Comparison of ENCODE assay signal across 1 cellular context in genomic region chr20:653110-653589, GRCh38.
TF ChIP-seq lines count a peak whose summit lies in the region.

TSS of gene SRXN1 (minus strand) at chr20:653200. CDS start at chr20:653185, 15 bp downstream.

TF ChIP-seq in HepG2, 621 proteins besides CTCF, POLR2A, EP300 and RAD21 (continued from another document and continues in another):
- TF ChIP-seq BCLAF1 (IDR thresholded peaks at IDR 0.05) (no peak), FUBP1 (CRISPR knock-in tag; IDR thresholded peaks at IDR 0.05; ENCODE audit: borderline replicate concordance) (no peak), MYNN (CRISPR knock-in tag; IDR thresholded peaks at IDR 0.05; ENCODE audit: low read depth) (no peak), DMAP1 (CRISPR knock-in tag; IDR thresholded peaks at IDR 0.05) (peak; percentile 70), ZSCAN29 (CRISPR knock-in tag; conservative IDR thresholded peaks at IDR 0.05) (no peak; the same call in 1 of the 2 replicates), SNAPC2 (CRISPR knock-in tag; IDR thresholded peaks at IDR 0.05) (0 out of 2 replicates have a peak, but pooled peaks have one; percentile 20), ZNF136 (CRISPR knock-in tag; IDR thresholded peaks at IDR 0.05; ENCODE audit: low read depth) (0 out of 2 replicates have a peak, but pooled peaks have one; percentile 37), ZNF562 (CRISPR knock-in tag; IDR thresholded peaks at IDR 0.05; ENCODE audit: borderline replicate concordance) (0 out of 2 replicates have a peak, but pooled peaks have one; percentile 40), ZNF281 (CRISPR knock-in tag; IDR thresholded peaks at IDR 0.05; ENCODE audit: borderline replicate concordance) (no peak), HNRNPL (IDR thresholded peaks at IDR 0.05; ENCODE audit: low read depth, low read length) (no peak), ATF7 (IDR thresholded peaks at IDR 0.05) (no peak), ATF7 (CRISPR knock-in tag; IDR thresholded peaks at IDR 0.05) (peak; percentile 20; the same call in 1 of the 2 replicates), ZNF629 (CRISPR knock-in tag; conservative IDR thresholded peaks at IDR 0.05) (no peak), ZNF83 (CRISPR knock-in tag; IDR thresholded peaks at IDR 0.05; ENCODE audit: borderline replicate concordance) (no peak), ZNF563 (CRISPR knock-in tag; IDR thresholded peaks at IDR 0.05) (peak; percentile 98), ZSCAN30 (CRISPR knock-in tag; IDR thresholded peaks at IDR 0.05) (no peak), ZNF33B (CRISPR knock-in tag; IDR thresholded peaks at IDR 0.05) (no peak; the same call in 1 of the 2 replicates), SMARCE1 (IDR thresholded peaks at IDR 0.05; ENCODE audit: borderline replicate concordance) (no peak), ZNF33A (CRISPR knock-in tag; IDR thresholded peaks at IDR 0.05; ENCODE audit: borderline replicate concordance) (no peak), ZNF431 (CRISPR knock-in tag; IDR thresholded peaks at IDR 0.05; ENCODE audit: borderline replicate concordance, low read depth) (peak; percentile 19; the same call in 1 of the 2 replicates), ZNF879 (CRISPR knock-in tag; IDR thresholded peaks at IDR 0.05) (no peak), MXI1 (IDR thresholded peaks at IDR 0.05; ENCODE audit: borderline replicate concordance, low read depth, low read length) (peak; percentile 72), FOXP1 (IDR thresholded peaks at IDR 0.05) (no peak), FOXP1 (CRISPR knock-in tag; IDR thresholded peaks at IDR 0.05) (peak; percentile 43), BRD4 (CRISPR knock-in tag; IDR thresholded peaks at IDR 0.05) (no peak), TEAD2 (CRISPR knock-in tag; IDR thresholded peaks at IDR 0.05) (no peak), ZNF639 (CRISPR knock-in tag; conservative IDR thresholded peaks at IDR 0.05) (peak; percentile 47), SKI (IDR thresholded peaks at IDR 0.05; ENCODE audit: partially characterized antibody) (peak; percentile 93), ZNF713 (CRISPR knock-in tag; IDR thresholded peaks at IDR 0.05) (no peak), TBL1XR1 (IDR thresholded peaks at IDR 0.05; ENCODE audit: borderline replicate concordance, low read length, partially characterized antibody) (peak; percentile 32), NKX3-1 (CRISPR knock-in tag; IDR thresholded peaks at IDR 0.05) (no peak)
- TF ChIP-seq, protein P1, sequence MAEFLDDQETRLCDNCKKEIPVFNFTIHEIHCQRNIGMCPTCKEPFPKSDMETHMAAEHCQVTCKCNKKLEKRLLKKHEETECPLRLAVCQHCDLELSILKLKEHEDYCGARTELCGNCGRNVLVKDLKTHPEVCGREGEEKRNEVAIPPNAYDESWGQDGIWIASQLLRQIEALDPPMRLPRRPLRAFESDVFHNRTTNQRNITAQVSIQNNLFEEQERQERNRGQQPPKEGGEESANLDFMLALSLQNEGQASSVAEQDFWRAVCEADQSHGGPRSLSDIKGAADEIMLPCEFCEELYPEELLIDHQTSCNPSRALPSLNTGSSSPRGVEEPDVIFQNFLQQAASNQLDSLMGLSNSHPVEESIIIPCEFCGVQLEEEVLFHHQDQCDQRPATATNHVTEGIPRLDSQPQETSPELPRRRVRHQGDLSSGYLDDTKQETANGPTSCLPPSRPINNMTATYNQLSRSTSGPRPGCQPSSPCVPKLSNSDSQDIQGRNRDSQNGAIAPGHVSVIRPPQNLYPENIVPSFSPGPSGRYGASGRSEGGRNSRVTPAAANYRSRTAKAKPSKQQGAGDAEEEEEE (CRISPR knock-in tag; IDR thresholded peaks at IDR 0.05; ENCODE audit: borderline replicate concordance), result no peak
- TF ChIP-seq, protein P2, sequence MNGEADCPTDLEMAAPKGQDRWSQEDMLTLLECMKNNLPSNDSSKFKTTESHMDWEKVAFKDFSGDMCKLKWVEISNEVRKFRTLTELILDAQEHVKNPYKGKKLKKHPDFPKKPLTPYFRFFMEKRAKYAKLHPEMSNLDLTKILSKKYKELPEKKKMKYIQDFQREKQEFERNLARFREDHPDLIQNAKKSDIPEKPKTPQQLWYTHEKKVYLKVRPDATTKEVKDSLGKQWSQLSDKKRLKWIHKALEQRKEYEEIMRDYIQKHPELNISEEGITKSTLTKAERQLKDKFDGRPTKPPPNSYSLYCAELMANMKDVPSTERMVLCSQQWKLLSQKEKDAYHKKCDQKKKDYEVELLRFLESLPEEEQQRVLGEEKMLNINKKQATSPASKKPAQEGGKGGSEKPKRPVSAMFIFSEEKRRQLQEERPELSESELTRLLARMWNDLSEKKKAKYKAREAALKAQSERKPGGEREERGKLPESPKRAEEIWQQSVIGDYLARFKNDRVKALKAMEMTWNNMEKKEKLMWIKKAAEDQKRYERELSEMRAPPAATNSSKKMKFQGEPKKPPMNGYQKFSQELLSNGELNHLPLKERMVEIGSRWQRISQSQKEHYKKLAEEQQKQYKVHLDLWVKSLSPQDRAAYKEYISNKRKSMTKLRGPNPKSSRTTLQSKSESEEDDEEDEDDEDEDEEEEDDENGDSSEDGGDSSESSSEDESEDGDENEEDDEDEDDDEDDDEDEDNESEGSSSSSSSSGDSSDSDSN (CRISPR knock-in tag; IDR thresholded peaks at IDR 0.05), result peak; percentile 99
- TF ChIP-seq, protein P3, sequence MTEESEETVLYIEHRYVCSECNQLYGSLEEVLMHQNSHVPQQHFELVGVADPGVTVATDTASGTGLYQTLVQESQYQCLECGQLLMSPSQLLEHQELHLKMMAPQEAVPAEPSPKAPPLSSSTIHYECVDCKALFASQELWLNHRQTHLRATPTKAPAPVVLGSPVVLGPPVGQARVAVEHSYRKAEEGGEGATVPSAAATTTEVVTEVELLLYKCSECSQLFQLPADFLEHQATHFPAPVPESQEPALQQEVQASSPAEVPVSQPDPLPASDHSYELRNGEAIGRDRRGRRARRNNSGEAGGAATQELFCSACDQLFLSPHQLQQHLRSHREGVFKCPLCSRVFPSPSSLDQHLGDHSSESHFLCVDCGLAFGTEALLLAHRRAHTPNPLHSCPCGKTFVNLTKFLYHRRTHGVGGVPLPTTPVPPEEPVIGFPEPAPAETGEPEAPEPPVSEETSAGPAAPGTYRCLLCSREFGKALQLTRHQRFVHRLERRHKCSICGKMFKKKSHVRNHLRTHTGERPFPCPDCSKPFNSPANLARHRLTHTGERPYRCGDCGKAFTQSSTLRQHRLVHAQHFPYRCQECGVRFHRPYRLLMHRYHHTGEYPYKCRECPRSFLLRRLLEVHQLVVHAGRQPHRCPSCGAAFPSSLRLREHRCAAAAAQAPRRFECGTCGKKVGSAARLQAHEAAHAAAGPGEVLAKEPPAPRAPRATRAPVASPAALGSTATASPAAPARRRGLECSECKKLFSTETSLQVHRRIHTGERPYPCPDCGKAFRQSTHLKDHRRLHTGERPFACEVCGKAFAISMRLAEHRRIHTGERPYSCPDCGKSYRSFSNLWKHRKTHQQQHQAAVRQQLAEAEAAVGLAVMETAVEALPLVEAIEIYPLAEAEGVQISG (CRISPR knock-in tag; IDR thresholded peaks at IDR 0.05), result peak; percentile 79; the same call in 1 of the 2 replicates
- TF ChIP-seq, protein P4, sequence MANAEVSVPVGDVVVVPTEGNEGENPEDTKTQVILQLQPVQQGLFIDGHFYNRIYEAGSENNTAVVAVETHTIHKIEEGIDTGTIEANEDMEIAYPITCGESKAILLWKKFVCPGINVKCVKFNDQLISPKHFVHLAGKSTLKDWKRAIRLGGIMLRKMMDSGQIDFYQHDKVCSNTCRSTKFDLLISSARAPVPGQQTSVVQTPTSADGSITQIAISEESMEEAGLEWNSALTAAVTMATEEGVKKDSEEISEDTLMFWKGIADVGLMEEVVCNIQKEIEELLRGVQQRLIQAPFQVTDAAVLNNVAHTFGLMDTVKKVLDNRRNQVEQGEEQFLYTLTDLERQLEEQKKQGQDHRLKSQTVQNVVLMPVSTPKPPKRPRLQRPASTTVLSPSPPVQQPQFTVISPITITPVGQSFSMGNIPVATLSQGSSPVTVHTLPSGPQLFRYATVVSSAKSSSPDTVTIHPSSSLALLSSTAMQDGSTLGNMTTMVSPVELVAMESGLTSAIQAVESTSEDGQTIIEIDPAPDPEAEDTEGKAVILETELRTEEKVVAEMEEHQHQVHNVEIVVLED (CRISPR knock-in tag; IDR thresholded peaks at IDR 0.05; ENCODE audit: borderline replicate concordance), result peak; percentile 52; the same call in 1 of the 2 replicates
- TF ChIP-seq, protein P5, sequence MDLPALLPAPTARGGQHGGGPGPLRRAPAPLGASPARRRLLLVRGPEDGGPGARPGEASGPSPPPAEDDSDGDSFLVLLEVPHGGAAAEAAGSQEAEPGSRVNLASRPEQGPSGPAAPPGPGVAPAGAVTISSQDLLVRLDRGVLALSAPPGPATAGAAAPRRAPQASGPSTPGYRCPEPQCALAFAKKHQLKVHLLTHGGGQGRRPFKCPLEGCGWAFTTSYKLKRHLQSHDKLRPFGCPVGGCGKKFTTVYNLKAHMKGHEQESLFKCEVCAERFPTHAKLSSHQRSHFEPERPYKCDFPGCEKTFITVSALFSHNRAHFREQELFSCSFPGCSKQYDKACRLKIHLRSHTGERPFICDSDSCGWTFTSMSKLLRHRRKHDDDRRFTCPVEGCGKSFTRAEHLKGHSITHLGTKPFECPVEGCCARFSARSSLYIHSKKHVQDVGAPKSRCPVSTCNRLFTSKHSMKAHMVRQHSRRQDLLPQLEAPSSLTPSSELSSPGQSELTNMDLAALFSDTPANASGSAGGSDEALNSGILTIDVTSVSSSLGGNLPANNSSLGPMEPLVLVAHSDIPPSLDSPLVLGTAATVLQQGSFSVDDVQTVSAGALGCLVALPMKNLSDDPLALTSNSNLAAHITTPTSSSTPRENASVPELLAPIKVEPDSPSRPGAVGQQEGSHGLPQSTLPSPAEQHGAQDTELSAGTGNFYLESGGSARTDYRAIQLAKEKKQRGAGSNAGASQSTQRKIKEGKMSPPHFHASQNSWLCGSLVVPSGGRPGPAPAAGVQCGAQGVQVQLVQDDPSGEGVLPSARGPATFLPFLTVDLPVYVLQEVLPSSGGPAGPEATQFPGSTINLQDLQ (CRISPR knock-in tag; IDR thresholded peaks at IDR 0.05), result no peak
